In genomic region chr7:105691692-105692564, GRCh38 we compare ENCODE assay signal across 8 cellular contexts.
DNase-seq lines count a peak whose midpoint lies in the region; ATAC-seq and TF ChIP-seq lines count a peak whose summit lies in the region.

No MANE protein-coding gene starts in this region.

- no peaks in the 10 kb centered on the region for H3K27me3 Mint-ChIP-seq in activated naive CD8-positive, alpha-beta T cell treated with anti-CD3 and anti-CD28 coated beads for 36 hours

- CTCF ChIA-PET in GM10248 (lab: Yijun Ruan, JAX): interaction anchor here (1.7 kb wide), 1 partner anchor 35 kb away, joined by 5 read pairs; no protein-coding TSS in a partner anchor

- peak overlapping the region; percentile 85 for H3K27ac ChIP-seq in left ventricle myocardium inferior (replicated peaks)

- peak overlapping the region; percentile 91 for H3K27ac Mint-ChIP-seq in activated naive CD8-positive, alpha-beta T cell treated with anti-CD3 and anti-CD28 coated beads for 36 hours

- peak; percentile 35 for DNase-seq in GM10248 (ENCODE audit: extremely low spot score)
- peak; percentile 77 to 80 for DNase-seq in SHP77 (lab: John Stamatoyannopoulos, UW)
- peak; percentile 42 for DNase-seq in activated naive CD8-positive, alpha-beta T cell treated with anti-CD3 and anti-CD28 coated beads for 36 hours
- peak; percentile 34 for DNase-seq in left ventricle myocardium inferior
- DNase-seq in retina: peak; percentile 68
- DNase-seq in glomerular visceral epithelial cell (ENCODE audit: extremely low spot score): no peak

- TF ChIP-seq CTCF in GM10248 (IDR thresholded peaks at IDR 0.05; ENCODE audit: control extremely low read depth, extremely low read depth, low read depth, missing control alignments) (no peak), left ventricle myocardium inferior (IDR thresholded peaks at IDR 0.05; ENCODE audit: borderline replicate concordance) (no peak)

- POLR2A ChIA-PET in GM10248 (lab: Yijun Ruan, JAX): interaction anchor here (0.5 kb wide), 1 partner anchor 1297 kb away, joined by 3 read pairs; no protein-coding TSS in a partner anchor

- peaks cover 49% of the 10 kb centered on the region for H3K4me1 Mint-ChIP-seq in activated naive CD8-positive, alpha-beta T cell treated with anti-CD3 and anti-CD28 coated beads for 36 hours

- peak overlapping the region; percentile 89 for H3K4me3 Mint-ChIP-seq in activated naive CD8-positive, alpha-beta T cell treated with anti-CD3 and anti-CD28 coated beads for 36 hours

- H3K36me3 Mint-ChIP-seq in activated naive CD8-positive, alpha-beta T cell treated with anti-CD3 and anti-CD28 coated beads for 36 hours: peaks cover 6% of the 10 kb centered on the region

- intact Hi-C loops in left ventricle myocardium inferior (cut with micrococcal nuclease): no loop called here

- peaks cover 9% of the 10 kb centered on the region for H3K9me3 Mint-ChIP-seq in activated naive CD8-positive, alpha-beta T cell treated with anti-CD3 and anti-CD28 coated beads for 36 hours

- H3K9me3 ChIP-seq in left ventricle myocardium inferior (replicated peaks): no peaks in the 10 kb centered on the region

- H3K4me1 ChIP-seq in left ventricle myocardium inferior: peaks cover 18% of the 10 kb centered on the region

- H3K36me3 ChIP-seq in left ventricle myocardium inferior: no peaks in the 10 kb centered on the region

- H3K27me3 ChIP-seq in left ventricle myocardium inferior (ENCODE audit: low read depth): no peaks in the 10 kb centered on the region

- H3K4me3 ChIP-seq in left ventricle myocardium inferior: peak overlapping the region; percentile 69

- peak; percentile 61 for ATAC-seq in HG03103 (IDR thresholded peaks at IDR 0.05; ENCODE audit: low read depth, unreplicated experiment)
- ATAC-seq in HG03469 (IDR thresholded peaks at IDR 0.05; ENCODE audit: unreplicated experiment): no peak
